ENCODE assay signal across 1 cellular context in the genomic region with DNA sequence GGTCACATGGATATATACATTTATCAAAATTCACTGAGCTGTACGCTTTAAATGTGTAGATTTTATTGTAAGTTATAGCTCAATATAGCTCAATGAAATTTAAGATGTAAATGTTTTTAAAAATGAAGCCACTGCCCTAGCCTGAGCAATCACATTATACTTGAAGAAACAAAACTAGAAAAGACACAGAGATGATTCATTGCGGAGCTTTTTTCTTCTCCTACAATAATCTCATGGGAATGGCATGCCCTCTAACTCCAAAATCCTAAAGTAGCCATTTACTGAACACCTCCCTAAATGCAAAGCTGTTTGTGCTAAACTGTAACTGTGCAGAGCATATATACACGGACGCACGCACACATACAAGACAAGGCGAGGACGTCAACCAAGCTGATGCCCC.
TF ChIP-seq lines count a peak whose summit lies in the region.

No MANE protein-coding gene starts in this region.

TF ChIP-seq in GM23338, 12 proteins besides CTCF, POLR2A, EP300 and RAD21 (continued from another document):
- TF ChIP-seq, protein P1, sequence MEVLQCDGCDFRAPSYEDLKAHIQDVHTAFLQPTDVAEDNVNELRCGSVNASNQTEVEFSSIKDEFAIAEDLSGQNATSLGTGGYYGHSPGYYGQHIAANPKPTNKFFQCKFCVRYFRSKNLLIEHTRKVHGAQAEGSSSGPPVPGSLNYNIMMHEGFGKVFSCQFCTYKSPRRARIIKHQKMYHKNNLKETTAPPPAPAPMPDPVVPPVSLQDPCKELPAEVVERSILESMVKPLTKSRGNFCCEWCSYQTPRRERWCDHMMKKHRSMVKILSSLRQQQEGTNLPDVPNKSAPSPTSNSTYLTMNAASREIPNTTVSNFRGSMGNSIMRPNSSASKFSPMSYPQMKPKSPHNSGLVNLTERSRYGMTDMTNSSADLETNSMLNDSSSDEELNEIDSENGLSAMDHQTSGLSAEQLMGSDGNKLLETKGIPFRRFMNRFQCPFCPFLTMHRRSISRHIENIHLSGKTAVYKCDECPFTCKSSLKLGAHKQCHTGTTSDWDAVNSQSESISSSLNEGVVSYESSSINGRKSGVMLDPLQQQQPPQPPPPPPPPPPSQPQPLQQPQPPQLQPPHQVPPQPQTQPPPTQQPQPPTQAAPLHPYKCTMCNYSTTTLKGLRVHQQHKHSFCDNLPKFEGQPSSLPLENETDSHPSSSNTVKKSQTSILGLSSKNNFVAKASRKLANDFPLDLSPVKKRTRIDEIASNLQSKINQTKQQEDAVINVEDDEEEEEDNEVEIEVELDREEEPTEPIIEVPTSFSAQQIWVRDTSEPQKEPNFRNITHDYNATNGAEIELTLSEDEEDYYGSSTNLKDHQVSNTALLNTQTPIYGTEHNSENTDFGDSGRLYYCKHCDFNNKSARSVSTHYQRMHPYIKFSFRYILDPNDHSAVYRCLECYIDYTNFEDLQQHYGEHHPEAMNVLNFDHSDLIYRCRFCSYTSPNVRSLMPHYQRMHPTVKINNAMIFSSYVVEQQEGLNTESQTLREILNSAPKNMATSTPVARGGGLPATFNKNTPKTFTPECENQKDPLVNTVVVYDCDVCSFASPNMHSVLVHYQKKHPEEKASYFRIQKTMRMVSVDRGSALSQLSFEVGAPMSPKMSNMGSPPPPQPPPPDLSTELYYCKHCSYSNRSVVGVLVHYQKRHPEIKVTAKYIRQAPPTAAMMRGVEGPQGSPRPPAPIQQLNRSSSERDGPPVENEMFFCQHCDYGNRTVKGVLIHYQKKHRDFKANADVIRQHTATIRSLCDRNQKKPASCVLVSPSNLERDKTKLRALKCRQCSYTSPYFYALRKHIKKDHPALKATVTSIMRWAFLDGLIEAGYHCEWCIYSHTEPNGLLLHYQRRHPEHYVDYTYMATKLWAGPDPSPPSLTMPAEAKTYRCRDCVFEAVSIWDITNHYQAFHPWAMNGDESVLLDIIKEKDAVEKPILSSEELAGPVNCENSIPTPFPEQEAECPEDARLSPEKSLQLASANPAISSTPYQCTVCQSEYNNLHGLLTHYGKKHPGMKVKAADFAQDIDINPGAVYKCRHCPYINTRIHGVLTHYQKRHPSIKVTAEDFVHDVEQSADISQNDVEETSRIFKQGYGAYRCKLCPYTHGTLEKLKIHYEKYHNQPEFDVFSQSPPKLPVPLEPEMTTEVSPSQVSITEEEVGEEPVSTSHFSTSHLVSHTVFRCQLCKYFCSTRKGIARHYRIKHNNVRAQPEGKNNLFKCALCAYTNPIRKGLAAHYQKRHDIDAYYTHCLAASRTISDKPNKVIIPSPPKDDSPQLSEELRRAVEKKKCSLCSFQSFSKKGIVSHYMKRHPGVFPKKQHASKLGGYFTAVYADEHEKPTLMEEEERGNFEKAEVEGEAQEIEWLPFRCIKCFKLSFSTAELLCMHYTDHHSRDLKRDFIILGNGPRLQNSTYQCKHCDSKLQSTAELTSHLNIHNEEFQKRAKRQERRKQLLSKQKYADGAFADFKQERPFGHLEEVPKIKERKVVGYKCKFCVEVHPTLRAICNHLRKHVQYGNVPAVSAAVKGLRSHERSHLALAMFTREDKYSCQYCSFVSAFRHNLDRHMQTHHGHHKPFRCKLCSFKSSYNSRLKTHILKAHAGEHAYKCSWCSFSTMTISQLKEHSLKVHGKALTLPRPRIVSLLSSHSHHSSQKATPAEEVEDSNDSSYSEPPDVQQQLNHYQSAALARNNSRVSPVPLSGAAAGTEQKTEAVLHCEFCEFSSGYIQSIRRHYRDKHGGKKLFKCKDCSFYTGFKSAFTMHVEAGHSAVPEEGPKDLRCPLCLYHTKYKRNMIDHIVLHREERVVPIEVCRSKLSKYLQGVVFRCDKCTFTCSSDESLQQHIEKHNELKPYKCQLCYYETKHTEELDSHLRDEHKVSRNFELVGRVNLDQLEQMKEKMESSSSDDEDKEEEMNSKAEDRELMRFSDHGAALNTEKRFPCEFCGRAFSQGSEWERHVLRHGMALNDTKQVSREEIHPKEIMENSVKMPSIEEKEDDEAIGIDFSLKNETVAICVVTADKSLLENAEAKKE (CRISPR knock-in tag; IDR thresholded peaks at IDR 0.05) = no peak
